ENCODE assay signal across 8 cellular contexts in genomic region chr6:5471044-5471443, GRCh38.
A peak's percentile ranks its signal among the peaks of the same experiment; 100 is the strongest.
DNase-seq lines count a peak whose midpoint lies in the region; ATAC-seq and TF ChIP-seq lines count a peak whose summit lies in the region.

No MANE protein-coding gene starts in this region.

- WGBS in heart right ventricle, 2 donors: 9 to 11% methylated on average over 8 of the region's 8 CpGs

- intact Hi-C loops in heart right ventricle (cut with DNase I): loop anchor here in 6 of 10 donors (1.0 to 10.0 kb wide), 6 partner anchors 291 to 1074 kb away; no protein-coding TSS in a partner anchor

- H3K9me3 ChIP-seq in heart right ventricle: no peaks in the 10 kb centered on the region

- no peak overlapping the region for H3K4me3 Mint-ChIP-seq in activated naive CD8-positive, alpha-beta T cell treated with anti-CD3 and anti-CD28 coated beads, Interleukin-2, amount 50 U/mL, for 24 hours

- H3K27ac ChIP-seq in heart right ventricle: no peak overlapping the region

- ATAC-seq in GM21717 (IDR thresholded peaks at IDR 0.05; ENCODE audit: unreplicated experiment): peak; percentile 64
- ATAC-seq in activated naive CD8-positive, alpha-beta T cell treated with anti-CD3 and anti-CD28 coated beads, Interleukin-2, amount 50 U/mL, for 24 hours: peak; percentile 76
- ATAC-seq in heart right ventricle: peak; percentile 70 to 91 (median 86)
- ATAC-seq in GM21423 (IDR thresholded peaks at IDR 0.05; ENCODE audit: unreplicated experiment): no peak

- peak overlapping the region in 1 of 10 donors; percentile 18 for H3K4me3 ChIP-seq in heart right ventricle

- DNase-seq in COR-L47 (lab: John Stamatoyannopoulos, UW) (peak; percentile 70), MV-4-11 (lab: John Stamatoyannopoulos, UW) (peak; percentile 54), SKM-1 treated with dmso at 0.1 percent for 144 hours (lab: John Stamatoyannopoulos, UW; ENCODE audit: unreplicated experiment) (peak; percentile 31), heart right ventricle (peak; percentile 48 to 59), putamen (ENCODE audit: low spot score) (peak; percentile 63)
- peak; percentile 61 for DNase-seq in activated naive CD8-positive, alpha-beta T cell treated with anti-CD3 and anti-CD28 coated beads, Interleukin-2, amount 50 U/mL, for 24 hours

- peaks cover 0 to 19% (median 6%) of the 10 kb centered on the region in 9 donors for H3K4me1 ChIP-seq in heart right ventricle

- H3K27ac Mint-ChIP-seq in activated naive CD8-positive, alpha-beta T cell treated with anti-CD3 and anti-CD28 coated beads, Interleukin-2, amount 50 U/mL, for 24 hours: no peak overlapping the region

- H3K9me3 Mint-ChIP-seq in activated naive CD8-positive, alpha-beta T cell treated with anti-CD3 and anti-CD28 coated beads, Interleukin-2, amount 50 U/mL, for 24 hours: no peaks in the 10 kb centered on the region

- TF ChIP-seq CTCF in heart right ventricle (IDR thresholded peaks at IDR 0.05): peak; percentile 58 to 95 (median 88)

- no peaks in the 10 kb centered on the region for H3K36me3 ChIP-seq in heart right ventricle

- H3K4me1 Mint-ChIP-seq in activated naive CD8-positive, alpha-beta T cell treated with anti-CD3 and anti-CD28 coated beads, Interleukin-2, amount 50 U/mL, for 24 hours: peaks cover 13% of the 10 kb centered on the region

- H3K27me3 ChIP-seq in heart right ventricle: no peaks in the 10 kb centered on the region

- no peaks in the 10 kb centered on the region for H3K36me3 Mint-ChIP-seq in activated naive CD8-positive, alpha-beta T cell treated with anti-CD3 and anti-CD28 coated beads, Interleukin-2, amount 50 U/mL, for 24 hours (ENCODE audit: low read depth)

- H3K27me3 Mint-ChIP-seq in activated naive CD8-positive, alpha-beta T cell treated with anti-CD3 and anti-CD28 coated beads, Interleukin-2, amount 50 U/mL, for 24 hours: no peaks in the 10 kb centered on the region
